In the genomic region with DNA sequence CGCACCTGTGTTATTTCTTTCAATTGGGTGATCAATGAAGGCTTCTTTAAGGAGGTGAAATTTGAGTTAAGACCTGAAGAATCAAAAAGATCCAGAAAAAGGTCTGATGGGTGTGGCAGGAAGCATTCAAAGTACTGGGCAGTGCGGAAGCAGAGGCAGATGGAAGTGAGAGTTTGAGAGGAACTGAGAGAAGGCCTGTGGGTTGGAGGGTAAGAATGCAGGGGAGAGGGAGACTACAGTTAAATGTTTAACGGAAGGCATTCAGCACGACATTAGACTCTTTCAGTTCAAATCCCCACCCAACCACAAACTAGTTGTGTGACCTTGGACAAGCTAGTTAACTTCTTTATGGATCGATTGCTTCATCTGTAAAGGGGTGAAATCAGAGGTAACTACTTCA, we compare ENCODE assay signal across 10 cellular contexts. TPM values are rescaled to one million over a fixed set of nuclear protein-coding genes. Genes with fewer than 3 reads are reported as not detected.
A peak's percentile ranks its signal among the peaks of the same experiment; 100 is the strongest.
DNase-seq lines count a peak whose midpoint lies in the region; ATAC-seq lines count a peak whose summit lies in the region.
"Had no signal": no experiment of that assay in that cellular context is flagged by ENCODE, and none has a peak within 500 bp of the region (broad histone marks: within the 10 kb centered on the region; RNA-seq: fewer than 3 reads in every experiment).

No MANE protein-coding gene starts in this region.

- intact Hi-C loops in Right ventricle myocardium inferior (cut with DNase I), result no loop called here

- H3K36me3 Mint-ChIP-seq in memory B cell, result peaks cover 9% of the 10 kb centered on the region
- H3K36me3 Mint-ChIP-seq in activated naive CD8-positive, alpha-beta T cell treated with anti-CD3 and anti-CD28 coated beads for 36 hours, result no peaks in the 10 kb centered on the region

- peak; percentile 97 for ATAC-seq in GM18870 (IDR thresholded peaks at IDR 0.05; ENCODE audit: unreplicated experiment)
- ATAC-seq in GM21737 (IDR thresholded peaks at IDR 0.05; ENCODE audit: unreplicated experiment), result peak; percentile 97
- ATAC-seq in HG03378 (IDR thresholded peaks at IDR 0.05; ENCODE audit: unreplicated experiment), result peak; percentile 98
- peak; percentile 99 for ATAC-seq in memory B cell (ENCODE audit: low read depth)
- no peak for ATAC-seq in Right ventricle myocardium inferior

- H3K9me3 Mint-ChIP-seq in memory B cell, result peaks cover 6% of the 10 kb centered on the region
- H3K9me3 Mint-ChIP-seq in activated naive CD8-positive, alpha-beta T cell treated with anti-CD3 and anti-CD28 coated beads for 36 hours, result no peaks in the 10 kb centered on the region

- DNase-seq in memory B cell (ENCODE audit: low spot score in 2 of 2) (peak; percentile 26 to 58), NCI-H1092 (lab: John Stamatoyannopoulos, UW) (no peak), Right ventricle myocardium inferior (ENCODE audit: missing footprints) (no peak), NCI-H2196 (lab: John Stamatoyannopoulos, UW; ENCODE audit: unreplicated experiment) (no peak)
- DNase-seq in activated naive CD8-positive, alpha-beta T cell treated with anti-CD3 and anti-CD28 coated beads for 36 hours, result no peak
- DNase-seq: activated gamma-delta T cell, dorsolateral prefrontal cortex had no signal

- peak overlapping the region; percentile 40 for H3K27ac Mint-ChIP-seq in memory B cell
- H3K27ac Mint-ChIP-seq in activated naive CD8-positive, alpha-beta T cell treated with anti-CD3 and anti-CD28 coated beads for 36 hours, result no peak overlapping the region

- no peaks in the 10 kb centered on the region for H3K27me3 Mint-ChIP-seq in memory B cell
- no peaks in the 10 kb centered on the region for H3K27me3 Mint-ChIP-seq in activated naive CD8-positive, alpha-beta T cell treated with anti-CD3 and anti-CD28 coated beads for 36 hours

- peaks cover 46% of the 10 kb centered on the region for H3K4me1 Mint-ChIP-seq in memory B cell
- H3K4me1 Mint-ChIP-seq in activated naive CD8-positive, alpha-beta T cell treated with anti-CD3 and anti-CD28 coated beads for 36 hours, result peaks cover 15% of the 10 kb centered on the region

- peak overlapping the region; percentile 33 for H3K4me3 Mint-ChIP-seq in memory B cell
- no peak overlapping the region for H3K4me3 Mint-ChIP-seq in activated naive CD8-positive, alpha-beta T cell treated with anti-CD3 and anti-CD28 coated beads for 36 hours

RNA-seq across cellular contexts. Expression of a gene that starts 50.5 kb away (rescaled TPM):
- not detected for total RNA-seq in activated naive CD8-positive, alpha-beta T cell treated with anti-CD3 and anti-CD28 coated beads for 36 hours
- total RNA-seq in Right ventricle myocardium inferior, result not detected

Comparison
In these comparisons a context has a peak if more than half of its experiments do, and no peak if none do; other contexts are left out.
1. DNase-seq: peak in memory B cell (2 of 2); none in NCI-H1092 (single experiment), activated naive CD8-positive, alpha-beta T cell treated with anti-CD3 and anti-CD28 coated beads for 36 hours (single experiment), Right ventricle myocardium inferior (single experiment) and NCI-H2196 (single experiment).